In genomic region chr14:100864960-100865681, GRCh38 we compare ENCODE assay signal across 15 cellular contexts. TPM values are rescaled to one million over a fixed set of nuclear protein-coding genes. Genes with fewer than 3 reads are reported as not detected.
DNase-seq lines count a peak whose midpoint lies in the region; ATAC-seq and TF ChIP-seq lines count a peak whose summit lies in the region.
"Had no signal": no experiment of that assay in that cellular context is flagged by ENCODE, and none has a peak within 500 bp of the region (broad histone marks: within the 10 kb centered on the region; RNA-seq: fewer than 3 reads in every experiment).

No MANE protein-coding gene starts in this region.

- H3K4me1 ChIP-seq in right atrium auricular region (no peaks in the 10 kb centered on the region), lower lobe of right lung (no peaks in the 10 kb centered on the region), aorta (ENCODE audit: control insufficient read depth in 1 of 2, insufficient read depth in 2 of 2, low read length in 2 of 2) (no peaks in the 10 kb centered on the region)
- H3K4me1 ChIP-seq: HAP-1, prostate gland, upper lobe of left lung had no signal

- 68 to 77% methylated on average over 9 of the region's 9 CpGs for WGBS in aorta, 2 donors

- TF ChIP-seq CTCF in right atrium auricular region (IDR thresholded peaks at IDR 0.05) (no peak), epithelial cell of esophagus (IDR thresholded peaks at IDR 0.05; ENCODE audit: insufficient read depth, low read depth, low read length, missing control alignments) (no peak), lower lobe of right lung (IDR thresholded peaks at IDR 0.05) (no peak)

- H3K4me3 ChIP-seq in right atrium auricular region: no peak overlapping the region
- no peak overlapping the region for H3K4me3 ChIP-seq in epithelial cell of esophagus (ENCODE audit: low read length)
- no peak overlapping the region for H3K4me3 ChIP-seq in lower lobe of right lung
- H3K4me3 ChIP-seq in aorta (ENCODE audit: low read length in 2 of 2): no peak overlapping the region
- H3K4me3 ChIP-seq: adrenal gland, HAP-1, prostate gland, upper lobe of left lung had no signal

- H3K27ac ChIP-seq in right atrium auricular region: no peak overlapping the region
- H3K27ac ChIP-seq in lower lobe of right lung: no peak overlapping the region
- no peak overlapping the region for H3K27ac ChIP-seq in aorta (ENCODE audit: low read depth in 1 of 2, low read length in 2 of 2)
- H3K27ac ChIP-seq: prostate gland, upper lobe of left lung had no signal

- H3K27me3 ChIP-seq in right atrium auricular region: no peaks in the 10 kb centered on the region
- H3K27me3 ChIP-seq in lower lobe of right lung (ENCODE audit: low read depth): no peaks in the 10 kb centered on the region
- H3K27me3 ChIP-seq in aorta (ENCODE audit: control insufficient read depth in 1 of 2, insufficient read depth in 2 of 2, low read length in 1 of 2): no peaks in the 10 kb centered on the region
- H3K27me3 ChIP-seq: adrenal gland, upper lobe of left lung had no signal

- no peak for ATAC-seq in Right ventricle myocardium inferior
- ATAC-seq in lower lobe of right lung: no peak
- peak; percentile 62 for ATAC-seq in aorta (ENCODE audit: low FRiP score)
- no peak for ATAC-seq in GM19328 (IDR thresholded peaks at IDR 0.05; ENCODE audit: unreplicated experiment)
- ATAC-seq: stimulated activated naive B cell treated with anti-CD40 and anti-IgM and Interleukin-4, amounts not matched to agents 10 μg/mL and 1 μg/mL and 100 μg/mL, for 72 hours had no signal

- H3K36me3 ChIP-seq in right atrium auricular region: no peaks in the 10 kb centered on the region
- H3K36me3 ChIP-seq in lower lobe of right lung: no peaks in the 10 kb centered on the region
- H3K36me3 ChIP-seq in aorta (ENCODE audit: control insufficient read depth in 1 of 2, insufficient read depth in 2 of 2, low read length in 1 of 2): no peaks in the 10 kb centered on the region
- H3K36me3 ChIP-seq: HAP-1, prostate gland, upper lobe of left lung had no signal

- intact Hi-C loops in Right ventricle myocardium inferior (cut with DNase I): no loop called here
- intact Hi-C loops in lower lobe of right lung (cut with DNase I): no loop called here
- intact Hi-C loops in aorta (cut with DNase I): no loop called here

- H3K9me3 ChIP-seq in right atrium auricular region (no peaks in the 10 kb centered on the region), lower lobe of right lung (no peaks in the 10 kb centered on the region), aorta (ENCODE audit: control insufficient read depth, low read length) (no peaks in the 10 kb centered on the region)
- H3K9me3 ChIP-seq: adrenal gland, HAP-1, prostate gland, upper lobe of left lung had no signal

- DNase-seq in Right ventricle myocardium inferior (ENCODE audit: missing footprints) (peak; percentile 40), right atrium auricular region (ENCODE audit: low spot score) (no peak), epithelial cell of esophagus (ENCODE audit: low read depth) (peak; percentile 36), lower lobe of right lung (peak; percentile 15), aorta (peak in 1 of 2 donors; percentile 20), mucosa of gallbladder (ENCODE audit: low spot score) (no peak), cortex of kidney (lab: John Stamatoyannopoulos, UW) (no peak)
- DNase-seq: NCI-H1417; stimulated activated naive B cell treated with anti-CD40 and anti-IgM and Interleukin-4, amounts not matched to agents 10 μg/mL and 1 μg/mL and 100 μg/mL, for 72 hours; upper lobe of left lung had no signal

RNA-seq across cellular contexts. Expression of gene RTL1, which starts 38.4 kb away (rescaled TPM):
- not detected for total RNA-seq in Right ventricle myocardium inferior
- not detected for total RNA-seq in right atrium auricular region
- total RNA-seq in lower lobe of right lung: not detected
- total RNA-seq in aorta: not detected
- polyA plus RNA-seq in aorta: not detected
- 0.09 TPM for total RNA-seq in mucosa of gallbladder
- total RNA-seq: frontal cortex, upper lobe of left lung had no signal

RNA-seq across cellular contexts. Expression of gene MEG3, which starts 39.2 kb away (rescaled TPM):
- total RNA-seq in Right ventricle myocardium inferior (34.8 TPM), right atrium auricular region (1 to 10 TPM; 6.5 to 9.5 TPM), lower lobe of right lung (16.6 TPM), aorta (100 to 1,000 TPM in 1 of 2 donors, 10 to 100 TPM in 1; 51.2 to 246 TPM), mucosa of gallbladder (132 TPM)
- 100 to 1,000 TPM in 1 of 2 donors, 10 to 100 TPM in 1; 21.4 to 454 TPM for polyA plus RNA-seq in aorta

Comparison
In these comparisons a context has a peak if more than half of its experiments do, and no peak if none do; other contexts are left out.
1. DNase-seq: peak in Right ventricle myocardium inferior (single experiment), epithelial cell of esophagus (single experiment) and lower lobe of right lung (single experiment); none in right atrium auricular region (single experiment), mucosa of gallbladder (single experiment) and cortex of kidney (single experiment).